In the genomic region with DNA sequence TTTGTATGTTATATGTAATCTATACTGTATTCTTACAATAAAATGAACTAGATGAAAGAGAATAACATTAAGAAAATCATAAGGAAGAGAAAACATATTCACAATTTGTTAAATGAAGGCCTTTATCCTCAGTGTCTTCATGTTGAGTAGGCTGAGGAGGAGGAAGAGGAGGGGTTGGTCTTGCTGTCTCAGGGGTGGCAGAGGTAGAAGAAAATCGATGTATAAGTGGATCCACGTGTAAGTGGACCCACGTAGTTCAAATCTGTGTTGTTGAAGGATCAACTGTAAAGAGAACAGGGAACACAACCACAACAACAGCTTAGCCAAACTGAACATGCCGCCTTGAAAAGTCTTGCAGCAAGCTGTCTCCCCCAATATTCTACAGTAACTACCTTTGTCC, we compare ENCODE assay signal across 37 cellular contexts.
"Had no signal": no experiment of that assay in that cellular context is flagged by ENCODE, and none has a peak within 500 bp of the region (broad histone marks: within the 10 kb centered on the region; RNA-seq: fewer than 3 reads in every experiment).

No MANE protein-coding gene starts in this region.

- H3K4me3 Mint-ChIP-seq: activated naive CD4-positive, alpha-beta T cell treated with anti-CD3 and anti-CD28 coated beads for 36 hours; activated naive CD4-positive, alpha-beta T cell treated with anti-CD3 and anti-CD28 coated beads, Interleukin-2, amount 10 ng/mL, durations not matched to agents 7 days and 5 days; activated naive CD4-positive, alpha-beta T cell treated with anti-CD3 and anti-CD28 coated beads, Interleukin-2, amount 50 U/mL, for 24 hours; activated naive CD8-positive, alpha-beta T cell; activated naive CD8-positive, alpha-beta T cell treated with anti-CD3 and anti-CD28 coated beads for 36 hours; activated naive CD8-positive, alpha-beta T cell treated with anti-CD3 and anti-CD28 coated beads, Interleukin-2, amount 10 ng/mL, durations not matched to agents 7 days and 5 days; activated naive CD8-positive, alpha-beta T cell treated with anti-CD3 and anti-CD28 coated beads, Interleukin-2, amount 50 U/mL, for 24 hours; activated T-cell treated with anti-CD3 and anti-CD28 coated beads, Interleukin-2, amount 50 U/mL, for 24 hours; activated T-cell treated with anti-CD3 and anti-CD28 coated beads, Interleukin-2, amount 50 U/mL, for 4 hours; activated T-cell treated with anti-CD3 and anti-CD28 coated beads, Interleukin-2, amount 50 U/mL, for 72 hours; activated T-helper 1 cell treated with anti-CD3 and anti-CD28 coated beads, Interleukin-12 subunit alpha, Interleukin-12 subunit beta, Interleukin-2, Interleukin-4 antibody, amounts not matched to agents 30 ng/mL and 10 ng/mL and 1 ng/mL, durations not matched to agents 14 hours and 24 hours and 36 hours; activated T-helper 17 cell treated with anti-CD3 and anti-CD28 coated beads, Interleukin-2, amount 50 U/mL, for 72 hours; brain; central memory CD8-positive, alpha-beta T cell had no signal

- H3K4me1 ChIP-seq: adrenal gland, body of pancreas, breast epithelium had no signal

- H3K4me1 Mint-ChIP-seq: activated naive CD4-positive, alpha-beta T cell treated with anti-CD3 and anti-CD28 coated beads, Interleukin-2, amount 10 ng/mL, durations not matched to agents 7 days and 5 days; activated naive CD4-positive, alpha-beta T cell treated with anti-CD3 and anti-CD28 coated beads, Interleukin-2, amount 50 U/mL, for 24 hours; activated naive CD8-positive, alpha-beta T cell treated with anti-CD3 and anti-CD28 coated beads for 36 hours; activated naive CD8-positive, alpha-beta T cell treated with anti-CD3 and anti-CD28 coated beads, Interleukin-2, amount 10 ng/mL, durations not matched to agents 7 days and 5 days; activated naive CD8-positive, alpha-beta T cell treated with anti-CD3 and anti-CD28 coated beads, Interleukin-2, amount 50 U/mL, for 24 hours; activated T-helper 17 cell treated with anti-CD3 and anti-CD28 coated beads, Interleukin-2, amount 50 U/mL, for 72 hours; brain; central memory CD8-positive, alpha-beta T cell had no signal

- H3K27ac ChIP-seq: adrenal gland, ascending aorta, body of pancreas, brain microvascular endothelial cell, breast epithelium, cardiac muscle cell had no signal

- H3K27me3 Mint-ChIP-seq: activated naive CD8-positive, alpha-beta T cell treated with anti-CD3 and anti-CD28 coated beads, Interleukin-2, amount 10 ng/mL, durations not matched to agents 7 days and 5 days had no signal

- H3K36me3 Mint-ChIP-seq: activated naive CD4-positive, alpha-beta T cell treated with anti-CD3 and anti-CD28 coated beads, Interleukin-2, amount 10 ng/mL, durations not matched to agents 7 days and 5 days; activated naive CD4-positive, alpha-beta T cell treated with anti-CD3 and anti-CD28 coated beads, Interleukin-2, amount 50 U/mL, for 24 hours; activated naive CD4-positive, alpha-beta T cell treated with anti-CD3 and anti-CD28 coated beads, Interleukin-2, amount 50 U/mL, for 72 hours; activated naive CD8-positive, alpha-beta T cell; activated naive CD8-positive, alpha-beta T cell treated with anti-CD3 and anti-CD28 coated beads for 36 hours; activated naive CD8-positive, alpha-beta T cell treated with anti-CD3 and anti-CD28 coated beads, Interleukin-2, amount 10 ng/mL, durations not matched to agents 7 days and 5 days; brain had no signal

- DNase-seq: activated effector memory CD4-positive, alpha-beta T cell treated with anti-CD3 and anti-CD28 coated beads, Interleukin-2, amount 50 U/mL, for 16 hours; activated effector memory CD4-positive, alpha-beta T cell treated with Interleukin-2 at 50 U/mL for 16 hours; activated gamma-delta T cell; activated gamma-delta T cell treated with Interleukin-2 at 50 U/mL for 16 hours; activated naive CD4-positive, alpha-beta T cell; activated naive CD4-positive, alpha-beta T cell treated with anti-CD3 and anti-CD28 coated beads for 36 hours; activated naive CD4-positive, alpha-beta T cell treated with anti-CD3 and anti-CD28 coated beads, Interleukin-2, amount 10 ng/mL, durations not matched to agents 7 days and 5 days; activated naive CD4-positive, alpha-beta T cell treated with anti-CD3 and anti-CD28 coated beads, Interleukin-2, amount 50 U/mL, for 16 hours; activated naive CD4-positive, alpha-beta T cell treated with Interleukin-2 at 50 U/mL for 16 hours; activated naive CD8-positive, alpha-beta T cell treated with anti-CD3 and anti-CD28 coated beads for 36 hours; activated naive CD8-positive, alpha-beta T cell treated with anti-CD3 and anti-CD28 coated beads, Interleukin-2, amount 10 ng/mL, durations not matched to agents 7 days and 5 days; activated naive CD8-positive, alpha-beta T cell treated with anti-CD3 and anti-CD28 coated beads, Interleukin-2, amount 50 U/mL, for 24 hours; activated T-cell treated with anti-CD3 and anti-CD28 coated beads, Interleukin-2, amount 50 U/mL, for 24 hours; activated T-cell treated with anti-CD3 and anti-CD28 coated beads, Interleukin-2, amount 50 U/mL, for 4 hours; activated T-cell treated with anti-CD3 and anti-CD28 coated beads, Interleukin-2, amount 50 U/mL, for 48 hours; activated T-cell treated with anti-CD3 and anti-CD28 coated beads, Interleukin-2, amount 50 U/mL, for 72 hours; adrenal gland; amniotic stem cell; amygdala; anterior cingulate cortex; aorta; body of pancreas; brain microvascular endothelial cell; caudate nucleus; central memory CD4-positive, alpha-beta T cell; cerebellar nuclear complex had no signal

- H3K27me3 ChIP-seq: adrenal gland, ascending aorta, body of pancreas, brain microvascular endothelial cell, breast epithelium, cardiac muscle cell had no signal

- H3K36me3 ChIP-seq: adrenal gland, ascending aorta, brain microvascular endothelial cell, breast epithelium, cardiac muscle cell had no signal

- H3K4me3 ChIP-seq: adrenal gland, ascending aorta, body of pancreas, breast epithelium, cardiac muscle cell had no signal

- H3K27ac Mint-ChIP-seq: activated naive CD4-positive, alpha-beta T cell treated with anti-CD3 and anti-CD28 coated beads for 36 hours; activated naive CD4-positive, alpha-beta T cell treated with anti-CD3 and anti-CD28 coated beads, Interleukin-2, amount 10 ng/mL, durations not matched to agents 7 days and 5 days; activated naive CD4-positive, alpha-beta T cell treated with anti-CD3 and anti-CD28 coated beads, Interleukin-2, amount 50 U/mL, for 24 hours; activated naive CD4-positive, alpha-beta T cell treated with anti-CD3 and anti-CD28 coated beads, Interleukin-2, amount 50 U/mL, for 72 hours; activated naive CD8-positive, alpha-beta T cell; activated naive CD8-positive, alpha-beta T cell treated with anti-CD3 and anti-CD28 coated beads for 36 hours; activated naive CD8-positive, alpha-beta T cell treated with anti-CD3 and anti-CD28 coated beads, Interleukin-2, amount 10 ng/mL, durations not matched to agents 7 days and 5 days; activated naive CD8-positive, alpha-beta T cell treated with anti-CD3 and anti-CD28 coated beads, Interleukin-2, amount 50 U/mL, for 24 hours; activated T-cell treated with anti-CD3 and anti-CD28 coated beads, Interleukin-2, amount 50 U/mL, for 24 hours; activated T-cell treated with anti-CD3 and anti-CD28 coated beads, Interleukin-2, amount 50 U/mL, for 72 hours; activated T-helper 1 cell treated with anti-CD3 and anti-CD28 coated beads, Interleukin-12 subunit alpha, Interleukin-12 subunit beta, Interleukin-2, Interleukin-4 antibody, amounts not matched to agents 30 ng/mL and 10 ng/mL and 1 ng/mL, durations not matched to agents 14 hours and 24 hours and 36 hours; activated T-helper 17 cell treated with anti-CD3 and anti-CD28 coated beads, Interleukin-2, amount 50 U/mL, for 72 hours; activated T-helper 2 cell treated with anti-CD3 and anti-CD28 coated beads, Interferon-gamma antibody, Interleukin-2, Interleukin-4, amounts not matched to agents 10 μg/mL and 5 μg/mL and 100 μg/mL, durations not matched to agents 14 hours and 24 hours and 36 hours; brain had no signal

- H3K9me3 Mint-ChIP-seq: activated naive CD4-positive, alpha-beta T cell treated with anti-CD3 and anti-CD28 coated beads for 36 hours; activated naive CD4-positive, alpha-beta T cell treated with anti-CD3 and anti-CD28 coated beads, Interleukin-2, amount 10 ng/mL, durations not matched to agents 7 days and 5 days; activated naive CD4-positive, alpha-beta T cell treated with anti-CD3 and anti-CD28 coated beads, Interleukin-2, amount 50 U/mL, for 24 hours; activated naive CD4-positive, alpha-beta T cell treated with anti-CD3 and anti-CD28 coated beads, Interleukin-2, amount 50 U/mL, for 72 hours; activated naive CD8-positive, alpha-beta T cell treated with anti-CD3 and anti-CD28 coated beads for 36 hours; activated naive CD8-positive, alpha-beta T cell treated with anti-CD3 and anti-CD28 coated beads, Interleukin-2, amount 10 ng/mL, durations not matched to agents 7 days and 5 days; activated naive CD8-positive, alpha-beta T cell treated with anti-CD3 and anti-CD28 coated beads, Interleukin-2, amount 50 U/mL, for 24 hours; activated T-cell treated with anti-CD3 and anti-CD28 coated beads, Interleukin-2, amount 50 U/mL, for 24 hours; activated T-cell treated with anti-CD3 and anti-CD28 coated beads, Interleukin-2, amount 50 U/mL, for 4 hours; activated T-cell treated with anti-CD3 and anti-CD28 coated beads, Interleukin-2, amount 50 U/mL, for 72 hours; activated T-helper 1 cell treated with anti-CD3 and anti-CD28 coated beads, Interleukin-12 subunit alpha, Interleukin-12 subunit beta, Interleukin-2, Interleukin-4 antibody, amounts not matched to agents 30 ng/mL and 10 ng/mL and 1 ng/mL, durations not matched to agents 14 hours and 24 hours and 36 hours; activated T-helper 17 cell treated with anti-CD3 and anti-CD28 coated beads, Interleukin-2, amount 50 U/mL, for 72 hours; activated T-helper 2 cell treated with anti-CD3 and anti-CD28 coated beads, Interferon-gamma antibody, Interleukin-2, Interleukin-4, amounts not matched to agents 10 μg/mL and 5 μg/mL and 100 μg/mL, durations not matched to agents 14 hours and 24 hours and 36 hours; central memory CD8-positive, alpha-beta T cell had no signal

- H3K9me3 ChIP-seq: adrenal gland, ascending aorta, body of pancreas, breast epithelium had no signal

- ATAC-seq: activated naive CD4-positive, alpha-beta T cell treated with anti-CD3 and anti-CD28 coated beads, Interleukin-2, amount 50 U/mL, for 72 hours; activated naive CD8-positive, alpha-beta T cell treated with anti-CD3 and anti-CD28 coated beads, Interleukin-2, amount 50 U/mL, for 24 hours; activated T-cell treated with anti-CD3 and anti-CD28 coated beads, Interleukin-2, amount 50 U/mL, for 4 hours; activated T-cell treated with anti-CD3 and anti-CD28 coated beads, Interleukin-2, amount 50 U/mL, for 72 hours; activated T-helper 17 cell treated with anti-CD3 and anti-CD28 coated beads, Interleukin-2, amount 50 U/mL, for 72 hours; body of pancreas had no signal
